ENCODE assay signal across 7 cellular contexts in genomic region chr9:3525088-3525835, GRCh38. TPM values are rescaled to one million over a fixed set of nuclear protein-coding genes. Genes with fewer than 3 reads are reported as not detected.
A peak's percentile ranks its signal among the peaks of the same experiment; 100 is the strongest.
DNase-seq lines count a peak whose midpoint lies in the region; FAIRE-seq and TF ChIP-seq lines count a peak whose summit lies in the region.

No MANE protein-coding gene starts in this region.

- no TSS peak for BruUV-seq in MCF 10A (replicated peaks; lab: Mats Ljungman, UMichigan)

- 1% methylated on average over 14 to 43 of the region's 43 CpGs for WGBS in stomach, 5 donors

- H3K9me3 Mint-ChIP-seq in MCF 10A (ENCODE audit: unreplicated experiment), result no peaks in the 10 kb centered on the region

- intact Hi-C loops in MCF 10A (cut with micrococcal nuclease), result loop anchor here (1.0 to 10.0 kb wide), 4 partner anchors 17 to 770 kb away; no protein-coding TSS in a partner anchor
- intact Hi-C loops in stomach (cut with DNase I; ENCODE audit: low total_unique reads), result no loop called here

- no peak for TF ChIP-seq EP300 in stomach (IDR thresholded peaks at IDR 0.05)

- no peak for TF ChIP-seq CTCF in NB4 (IDR thresholded peaks at IDR 0.05; ENCODE audit: low read depth, low read length)
- TF ChIP-seq CTCF in MCF 10A (IDR thresholded peaks at IDR 0.05; ENCODE audit: unreplicated experiment), result no peak
- no peak for TF ChIP-seq CTCF in stomach (IDR thresholded peaks at IDR 0.05)

- H3K4me1 Mint-ChIP-seq in MCF 10A (ENCODE audit: insufficient read depth, unreplicated experiment), result peaks cover 33% of the 10 kb centered on the region

- H3K4me3 ChIP-seq in NB4 (ENCODE audit: low read depth, low read length) (peak overlapping the region; percentile 83), stomach (peak overlapping the region; percentile 67 to 94 (median 86))

- CTCF ChIA-PET in MCF 10A (lab: Yijun Ruan, JAX), result interaction anchor here (0.6 to 3.8 kb wide), 6 partner anchors 41 to 681 kb away, joined by 3 to 16 read pairs (median 6); no protein-coding TSS in a partner anchor

- H3K27me3 Mint-ChIP-seq in MCF 10A (ENCODE audit: insufficient read depth, unreplicated experiment), result no peaks in the 10 kb centered on the region

- no peak for TF ChIP-seq POLR2A in NB4 (IDR thresholded peaks at IDR 0.05; ENCODE audit: extremely low read depth, insufficient read length)
- TF ChIP-seq POLR2A in stomach (IDR thresholded peaks at IDR 0.05), result no peak

- no peaks in the 10 kb centered on the region for H3K27me3 ChIP-seq in stomach

- peak overlapping the region; percentile 94 for H3K4me3 Mint-ChIP-seq in MCF 10A (ENCODE audit: unreplicated experiment)

- DNase-seq in GM19239 (ENCODE audit: insufficient read length, low spot score) (peak; percentile 4), NB4 (ENCODE audit: low read depth) (no peak), MCF 10A (ENCODE audit: unreplicated experiment) (no peak), kidney tubule cell (ENCODE audit: low spot score) (peak; percentile 25), stomach (no peak), GDM1 (lab: John Stamatoyannopoulos, UW) (no peak), GOT3 (lab: John Stamatoyannopoulos, UW) (no peak)

- H3K36me3 Mint-ChIP-seq in MCF 10A (ENCODE audit: insufficient read depth, unreplicated experiment), result peaks cover 16% of the 10 kb centered on the region

- no peak for FAIRE-seq in GM19239 (lab: Jason Lieb, UNC)

- peaks cover 0 to under 1% (median 0%) of the 10 kb centered on the region in 4 donors for H3K36me3 ChIP-seq in stomach

- H3K4me1 ChIP-seq in stomach, result peaks cover 0 to 39% (median 24%) of the 10 kb centered on the region in 4 donors

- H3K27ac Mint-ChIP-seq in MCF 10A (ENCODE audit: low read depth, unreplicated experiment), result peak overlapping the region; percentile 100

- POLR2A ChIA-PET in MCF 10A (lab: Yijun Ruan, JAX), result interaction anchor here (0.6 to 7.6 kb wide), 14 partner anchors 11 to 1217 kb away, joined by 3 to 128 read pairs (median 8); partner anchors contain the start of gene PUM3

- H3K9me3 ChIP-seq in stomach, result no peaks in the 10 kb centered on the region

- peak overlapping the region; percentile 98 to 100 (median 100) for H3K27ac ChIP-seq in stomach

RNA-seq across cellular contexts. Expression of gene RFX3, which starts 0.5 kb away (rescaled TPM):
- 9.2 and 9.7 TPM in 2 replicates for total RNA-seq in MCF 10A (2022)
- 10 to 100 TPM in 4 of 5 donors, 1 to 10 TPM in 1; 1.7 to 22.8 (median 18.4) TPM for total RNA-seq in stomach
- polyA plus RNA-seq in stomach, result 1 to 10 TPM in 1 of 3 donors, under 1 TPM in 2; 0.76 to 1.4 (median 0.81) TPM

Comparison
In these comparisons a context has a peak if more than half of its experiments do, and no peak if none do; other contexts are left out.
1. DNase-seq: peak in GM19239 (single experiment) and kidney tubule cell (single experiment); none in NB4 (single experiment), MCF 10A (single experiment), stomach (single experiment), GDM1 (single experiment) and GOT3 (single experiment).